ENCODE assay signal across 1 cellular context in the genomic region with DNA sequence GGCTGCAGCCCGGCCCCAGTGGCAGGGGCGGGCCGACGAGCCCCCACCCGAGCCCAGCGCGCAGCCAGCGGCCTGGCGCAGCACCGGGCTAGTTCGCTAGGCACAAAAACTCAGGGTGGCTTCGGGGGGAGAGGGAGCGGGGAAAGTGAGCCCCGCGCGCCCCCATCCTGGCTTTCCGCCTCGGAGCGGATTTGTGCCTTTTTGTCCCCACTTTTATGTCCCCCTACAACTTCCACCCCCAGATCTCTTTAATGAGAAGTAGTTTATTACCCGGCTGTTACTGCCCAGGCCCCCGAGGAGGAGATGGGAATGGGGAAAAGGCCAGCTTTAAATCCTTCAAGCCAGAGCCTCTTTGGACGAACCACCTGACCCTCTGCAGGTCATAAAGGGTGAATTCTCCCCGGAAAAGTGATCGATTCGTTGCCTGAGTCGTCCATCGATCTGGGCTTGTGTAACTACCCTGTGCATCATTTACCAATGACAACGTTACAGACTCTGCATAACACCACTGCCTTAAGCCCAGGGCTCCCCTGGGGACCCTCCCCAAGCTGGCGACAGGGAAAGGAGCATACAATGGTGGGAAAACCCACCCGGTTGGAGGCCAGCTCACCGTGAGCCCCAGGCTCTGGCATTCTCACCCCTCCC.
A peak's percentile ranks its signal among the peaks of the same experiment; 100 is the strongest.
TF ChIP-seq lines count a peak whose summit lies in the region.

No MANE protein-coding gene starts in this region.

TF ChIP-seq in HepG2, 621 proteins besides CTCF, POLR2A, EP300 and RAD21 (continued from another document and continues in another):
- TF ChIP-seq, protein P1, sequence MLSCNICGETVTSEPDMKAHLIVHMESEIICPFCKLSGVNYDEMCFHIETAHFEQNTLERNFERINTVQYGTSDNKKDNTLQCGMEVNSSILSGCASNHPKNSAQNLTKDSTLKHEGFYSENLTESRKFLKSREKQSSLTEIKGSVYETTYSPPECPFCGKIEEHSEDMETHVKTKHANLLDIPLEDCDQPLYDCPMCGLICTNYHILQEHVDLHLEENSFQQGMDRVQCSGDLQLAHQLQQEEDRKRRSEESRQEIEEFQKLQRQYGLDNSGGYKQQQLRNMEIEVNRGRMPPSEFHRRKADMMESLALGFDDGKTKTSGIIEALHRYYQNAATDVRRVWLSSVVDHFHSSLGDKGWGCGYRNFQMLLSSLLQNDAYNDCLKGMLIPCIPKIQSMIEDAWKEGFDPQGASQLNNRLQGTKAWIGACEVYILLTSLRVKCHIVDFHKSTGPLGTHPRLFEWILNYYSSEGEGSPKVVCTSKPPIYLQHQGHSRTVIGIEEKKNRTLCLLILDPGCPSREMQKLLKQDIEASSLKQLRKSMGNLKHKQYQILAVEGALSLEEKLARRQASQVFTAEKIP (CRISPR knock-in tag; IDR thresholded peaks at IDR 0.05; ENCODE audit: borderline replicate concordance), result no peak
- TF ChIP-seq ZNF724P (CRISPR knock-in tag; IDR thresholded peaks at IDR 0.05; ENCODE audit: borderline replicate concordance) (no peak), KDM6A (CRISPR knock-in tag; IDR thresholded peaks at IDR 0.05; ENCODE audit: low read depth) (no peak), HNF1A (IDR thresholded peaks at IDR 0.05; ENCODE audit: low read depth) (peak; percentile 48), HNF1A (CRISPR knock-in tag; IDR thresholded peaks at IDR 0.05; ENCODE audit: borderline replicate concordance) (no peak), AKNA (CRISPR knock-in tag; IDR thresholded peaks at IDR 0.05; ENCODE audit: borderline replicate concordance) (no peak), RFX3 (CRISPR knock-in tag; IDR thresholded peaks at IDR 0.05) (no peak), ZNF703 (CRISPR knock-in tag; IDR thresholded peaks at IDR 0.05; ENCODE audit: borderline replicate concordance) (no peak), SKI (IDR thresholded peaks at IDR 0.05; ENCODE audit: partially characterized antibody) (peak; percentile 21), POLR2AphosphoS2 (IDR thresholded peaks at IDR 0.05; ENCODE audit: low read depth, low read length) (no peak), CENPX (CRISPR knock-in tag; IDR thresholded peaks at IDR 0.05) (no peak), ZFX (CRISPR knock-in tag; IDR thresholded peaks at IDR 0.05; ENCODE audit: low read depth) (peak; percentile 65), ARNT (IDR thresholded peaks at IDR 0.05) (no peak), ZBTB1 (CRISPR knock-in tag; IDR thresholded peaks at IDR 0.05; ENCODE audit: borderline replicate concordance) (no peak), ZNF660 (CRISPR knock-in tag; IDR thresholded peaks at IDR 0.05; ENCODE audit: borderline replicate concordance, low read depth) (no peak), EEA1 (CRISPR knock-in tag; IDR thresholded peaks at IDR 0.05; ENCODE audit: borderline replicate concordance) (no peak), ZBTB38 (CRISPR knock-in tag; IDR thresholded peaks at IDR 0.05) (peak; percentile 47; the same call in 1 of the 2 replicates), STAT6 (CRISPR knock-in tag; IDR thresholded peaks at IDR 0.05; ENCODE audit: borderline replicate concordance) (peak; percentile 52; the same call in 1 of the 2 replicates), ZNF160 (CRISPR knock-in tag; IDR thresholded peaks at IDR 0.05) (0 out of 2 replicates have a peak, but pooled peaks have one; percentile 26), HNRNPL (IDR thresholded peaks at IDR 0.05; ENCODE audit: low read depth, low read length) (no peak), MAFG (CRISPR knock-in tag; IDR thresholded peaks at IDR 0.05) (no peak), ETV6 (CRISPR knock-in tag; conservative IDR thresholded peaks at IDR 0.05) (no peak), SMC3 (IDR thresholded peaks at IDR 0.05; ENCODE audit: low read length) (no peak), HNRNPH1 (optimal IDR thresholded peaks at IDR 0.05; ENCODE audit: low read depth, low read length) (no peak), RFX5 (IDR thresholded peaks at IDR 0.05; ENCODE audit: low read depth, low read length) (no peak), ZNF354B (CRISPR knock-in tag; IDR thresholded peaks at IDR 0.05) (no peak), HCFC1 (IDR thresholded peaks at IDR 0.05; ENCODE audit: low read depth, low read length) (no peak), ZNF329 (CRISPR knock-in tag; IDR thresholded peaks at IDR 0.05; ENCODE audit: low read depth) (0 out of 2 replicates have a peak, but pooled peaks have one; percentile 27)
- TF ChIP-seq, protein P2, sequence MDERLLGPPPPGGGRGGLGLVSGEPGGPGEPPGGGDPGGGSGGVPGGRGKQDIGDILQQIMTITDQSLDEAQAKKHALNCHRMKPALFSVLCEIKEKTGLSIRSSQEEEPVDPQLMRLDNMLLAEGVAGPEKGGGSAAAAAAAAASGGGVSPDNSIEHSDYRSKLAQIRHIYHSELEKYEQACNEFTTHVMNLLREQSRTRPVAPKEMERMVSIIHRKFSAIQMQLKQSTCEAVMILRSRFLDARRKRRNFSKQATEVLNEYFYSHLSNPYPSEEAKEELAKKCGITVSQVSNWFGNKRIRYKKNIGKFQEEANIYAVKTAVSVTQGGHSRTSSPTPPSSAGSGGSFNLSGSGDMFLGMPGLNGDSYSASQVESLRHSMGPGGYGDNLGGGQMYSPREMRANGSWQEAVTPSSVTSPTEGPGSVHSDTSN (CRISPR knock-in tag; IDR thresholded peaks at IDR 0.05), result no peak
- TF ChIP-seq, protein P3, sequence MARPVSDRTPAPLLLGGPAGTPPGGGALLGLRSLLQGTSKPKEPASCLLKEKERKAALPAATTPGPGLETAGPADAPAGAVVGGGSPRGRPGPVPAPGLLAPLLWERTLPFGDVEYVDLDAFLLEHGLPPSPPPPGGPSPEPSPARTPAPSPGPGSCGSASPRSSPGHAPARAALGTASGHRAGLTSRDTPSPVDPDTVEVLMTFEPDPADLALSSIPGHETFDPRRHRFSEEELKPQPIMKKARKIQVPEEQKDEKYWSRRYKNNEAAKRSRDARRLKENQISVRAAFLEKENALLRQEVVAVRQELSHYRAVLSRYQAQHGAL (CRISPR knock-in tag; IDR thresholded peaks at IDR 0.05; ENCODE audit: not compliant biosample characterization), result no peak
- TF ChIP-seq, protein P4, sequence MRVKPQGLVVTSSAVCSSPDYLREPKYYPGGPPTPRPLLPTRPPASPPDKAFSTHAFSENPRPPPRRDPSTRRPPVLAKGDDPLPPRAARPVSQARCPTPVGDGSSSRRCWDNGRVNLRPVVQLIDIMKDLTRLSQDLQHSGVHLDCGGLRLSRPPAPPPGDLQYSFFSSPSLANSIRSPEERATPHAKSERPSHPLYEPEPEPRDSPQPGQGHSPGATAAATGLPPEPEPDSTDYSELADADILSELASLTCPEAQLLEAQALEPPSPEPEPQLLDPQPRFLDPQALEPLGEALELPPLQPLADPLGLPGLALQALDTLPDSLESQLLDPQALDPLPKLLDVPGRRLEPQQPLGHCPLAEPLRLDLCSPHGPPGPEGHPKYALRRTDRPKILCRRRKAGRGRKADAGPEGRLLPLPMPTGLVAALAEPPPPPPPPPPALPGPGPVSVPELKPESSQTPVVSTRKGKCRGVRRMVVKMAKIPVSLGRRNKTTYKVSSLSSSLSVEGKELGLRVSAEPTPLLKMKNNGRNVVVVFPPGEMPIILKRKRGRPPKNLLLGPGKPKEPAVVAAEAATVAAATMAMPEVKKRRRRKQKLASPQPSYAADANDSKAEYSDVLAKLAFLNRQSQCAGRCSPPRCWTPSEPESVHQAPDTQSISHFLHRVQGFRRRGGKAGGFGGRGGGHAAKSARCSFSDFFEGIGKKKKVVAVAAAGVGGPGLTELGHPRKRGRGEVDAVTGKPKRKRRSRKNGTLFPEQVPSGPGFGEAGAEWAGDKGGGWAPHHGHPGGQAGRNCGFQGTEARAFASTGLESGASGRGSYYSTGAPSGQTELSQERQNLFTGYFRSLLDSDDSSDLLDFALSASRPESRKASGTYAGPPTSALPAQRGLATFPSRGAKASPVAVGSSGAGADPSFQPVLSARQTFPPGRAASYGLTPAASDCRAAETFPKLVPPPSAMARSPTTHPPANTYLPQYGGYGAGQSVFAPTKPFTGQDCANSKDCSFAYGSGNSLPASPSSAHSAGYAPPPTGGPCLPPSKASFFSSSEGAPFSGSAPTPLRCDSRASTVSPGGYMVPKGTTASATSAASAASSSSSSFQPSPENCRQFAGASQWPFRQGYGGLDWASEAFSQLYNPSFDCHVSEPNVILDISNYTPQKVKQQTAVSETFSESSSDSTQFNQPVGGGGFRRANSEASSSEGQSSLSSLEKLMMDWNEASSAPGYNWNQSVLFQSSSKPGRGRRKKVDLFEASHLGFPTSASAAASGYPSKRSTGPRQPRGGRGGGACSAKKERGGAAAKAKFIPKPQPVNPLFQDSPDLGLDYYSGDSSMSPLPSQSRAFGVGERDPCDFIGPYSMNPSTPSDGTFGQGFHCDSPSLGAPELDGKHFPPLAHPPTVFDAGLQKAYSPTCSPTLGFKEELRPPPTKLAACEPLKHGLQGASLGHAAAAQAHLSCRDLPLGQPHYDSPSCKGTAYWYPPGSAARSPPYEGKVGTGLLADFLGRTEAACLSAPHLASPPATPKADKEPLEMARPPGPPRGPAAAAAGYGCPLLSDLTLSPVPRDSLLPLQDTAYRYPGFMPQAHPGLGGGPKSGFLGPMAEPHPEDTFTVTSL (CRISPR knock-in tag; IDR thresholded peaks at IDR 0.05; ENCODE audit: borderline replicate concordance), result peak; percentile 84; the same call in 1 of the 2 replicates
